ENCODE assay signal across 1 cellular context in genomic region chr3:175737646-175738572, GRCh38.
TF ChIP-seq lines count a peak whose summit lies in the region.

No MANE protein-coding gene starts in this region.

TF ChIP-seq in SK-N-SH, 30 proteins besides CTCF, POLR2A, EP300 and RAD21 (continued from another document):
- TF ChIP-seq PBX3 (IDR thresholded peaks at IDR 0.05) (peak; percentile 38), TEAD4 (IDR thresholded peaks at IDR 0.05; ENCODE audit: borderline replicate concordance, insufficient read depth) (no peak), TCF12 (IDR thresholded peaks at IDR 0.05) (peak; percentile 58), REST (IDR thresholded peaks at IDR 0.05; ENCODE audit: low read depth, low read length) (no peak), SMC3 (IDR thresholded peaks at IDR 0.05; ENCODE audit: low read depth, low read length) (no peak)
